ENCODE assay signal across 19 cellular contexts in the genomic region with DNA sequence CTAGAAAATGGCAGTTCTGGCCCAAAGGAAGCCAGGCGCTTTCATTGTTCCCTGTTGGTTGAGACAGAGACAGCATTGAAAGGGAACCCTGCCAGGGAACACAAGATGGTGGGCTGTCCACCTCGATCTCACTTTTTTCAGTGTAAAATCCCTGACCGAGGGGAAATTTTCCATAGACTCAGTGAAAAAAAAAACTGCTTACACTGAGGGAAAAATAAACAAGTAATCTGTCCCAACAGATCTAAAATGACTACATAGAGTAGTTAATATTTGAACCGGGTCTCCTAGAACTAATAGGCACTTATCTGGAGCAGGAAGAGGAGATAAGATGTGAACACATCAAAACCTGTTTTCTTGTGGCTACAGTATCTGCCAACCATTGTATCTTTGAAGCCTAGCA.
DNase-seq lines count a peak whose midpoint lies in the region; ATAC-seq, FAIRE-seq and TF ChIP-seq lines count a peak whose summit lies in the region.
"Had no signal": no experiment of that assay in that cellular context is flagged by ENCODE, and none has a peak within 500 bp of the region (broad histone marks: within the 10 kb centered on the region; RNA-seq: fewer than 3 reads in every experiment).

No MANE protein-coding gene starts in this region.

- H3K36me3 ChIP-seq in pancreas: no peaks in the 10 kb centered on the region
- H3K36me3 ChIP-seq in naive thymus-derived CD4-positive, alpha-beta T cell (ENCODE audit: control insufficient read depth in 2 of 3, insufficient read depth in 3 of 3, low read length in 3 of 3): no peaks in the 10 kb centered on the region

- peaks cover 0 to 13% (median 3%) of the 10 kb centered on the region in 11 donors for H3K9me3 Mint-ChIP-seq in naive thymus-derived CD4-positive, alpha-beta T cell

- intact Hi-C loops in pancreas (cut with DNase I): no loop called here
- intact Hi-C loops in naive thymus-derived CD4-positive, alpha-beta T cell (cut with micrococcal nuclease): no loop called here
- intact Hi-C loops in lower leg skin (cut with DNase I; ENCODE audit: low total_unique reads): no loop called here

- POLR2A ChIA-PET in naive thymus-derived CD4-positive, alpha-beta T cell (lab: Charles Lee): no interaction called here

- CTCF ChIA-PET in naive thymus-derived CD4-positive, alpha-beta T cell (lab: Charles Lee): no interaction called here

- WGBS in pancreas, 2 donors: 32 to 38% methylated on average over 4 of the region's 4 CpGs
- 83 to 88% methylated on average over 4 of the region's 4 CpGs for WGBS in lower leg skin, 2 donors

- H3K27me3 ChIP-seq in pancreas: no peaks in the 10 kb centered on the region
- H3K27me3 ChIP-seq in naive thymus-derived CD4-positive, alpha-beta T cell (ENCODE audit: control insufficient read depth in 2 of 2, insufficient read depth in 2 of 2, low read length in 2 of 2): no peaks in the 10 kb centered on the region

- H3K27ac Mint-ChIP-seq in naive thymus-derived CD4-positive, alpha-beta T cell: no peak overlapping the region
- H3K27ac Mint-ChIP-seq: H9 had no signal

- FAIRE-seq in islet of Langerhans (lab: Jason Lieb, UNC): peak; percentile 90
- no peak for FAIRE-seq in pancreas (lab: Jason Lieb, UNC)
- FAIRE-seq: G401.6 had no signal

- peaks cover 0 to 14% (median 11%) of the 10 kb centered on the region in 3 donors for H3K4me1 ChIP-seq in pancreas
- H3K4me1 ChIP-seq in naive thymus-derived CD4-positive, alpha-beta T cell (ENCODE audit: control insufficient read depth in 2 of 2, insufficient read depth in 2 of 2, low read length in 2 of 2): no peaks in the 10 kb centered on the region

- no peaks in the 10 kb centered on the region for H3K36me3 Mint-ChIP-seq in naive thymus-derived CD4-positive, alpha-beta T cell
- H3K36me3 Mint-ChIP-seq: CD4-positive, CD25-positive, alpha-beta regulatory T cell had no signal

- H3K27me3 Mint-ChIP-seq in naive thymus-derived CD4-positive, alpha-beta T cell: no peaks in the 10 kb centered on the region
- H3K27me3 Mint-ChIP-seq: CD4-positive, CD25-positive, alpha-beta regulatory T cell had no signal

- H3K4me1 Mint-ChIP-seq in naive thymus-derived CD4-positive, alpha-beta T cell: peaks cover 0 to 1% (median 0%) of the 10 kb centered on the region in 7 donors
- H3K4me1 Mint-ChIP-seq: CD4-positive, CD25-positive, alpha-beta regulatory T cell; H9 had no signal

- H3K9me3 ChIP-seq in pancreas: no peaks in the 10 kb centered on the region
- H3K9me3 ChIP-seq in naive thymus-derived CD4-positive, alpha-beta T cell (ENCODE audit: control insufficient read depth in 2 of 3, low read length in 3 of 3): no peaks in the 10 kb centered on the region

- H3K27ac ChIP-seq in pancreas: peak overlapping the region in 1 of 4 donors; percentile 13
- no peak overlapping the region for H3K27ac ChIP-seq in naive thymus-derived CD4-positive, alpha-beta T cell (ENCODE audit: low read depth, low read length)

- DNase-seq in DMS53 treated with DMSO at 0.1 percent for 48 hours (lab: John Stamatoyannopoulos, UW; ENCODE audit: unreplicated experiment) (peak; percentile 19), pancreas (no peak), lower leg skin (ENCODE audit: low spot score in 2 of 2) (no peak)
- no peak for DNase-seq in stimulated activated CD4-positive, alpha-beta T cell treated with anti-CD3 and anti-CD28 coated beads, Interleukin-2, amount 100 ng/mL, for 48 hours
- no peak for DNase-seq in naive thymus-derived CD4-positive, alpha-beta T cell
- DNase-seq in central memory CD4-positive, alpha-beta T cell: no peak
- DNase-seq: CD4-positive, CD25-positive, alpha-beta regulatory T cell; DMS79; H9; KG1; MV-4-11; NCI-H1694 treated with DMSO at 0.1 percent for 48 hours; NCI-H82; OCI-M1; RPMI8226; SIG-M5 had no signal

- H3K4me3 Mint-ChIP-seq in naive thymus-derived CD4-positive, alpha-beta T cell: no peak overlapping the region
- H3K4me3 Mint-ChIP-seq: CD4-positive, CD25-positive, alpha-beta regulatory T cell; H9 had no signal

- TF ChIP-seq CTCF in pancreas (IDR thresholded peaks at IDR 0.05): no peak
- TF ChIP-seq CTCF in lower leg skin (IDR thresholded peaks at IDR 0.05): no peak

- TF ChIP-seq POLR2A in lower leg skin (IDR thresholded peaks at IDR 0.05): no peak

- H3K4me3 ChIP-seq in pancreas (no peak overlapping the region), lower leg skin (ENCODE audit: low read depth, poor library complexity, severe bottlenecking) (no peak overlapping the region)
- no peak overlapping the region for H3K4me3 ChIP-seq in naive thymus-derived CD4-positive, alpha-beta T cell (ENCODE audit: low read length)

- peak; percentile 57 to 89 (median 80) for ATAC-seq in pancreas
- no peak for ATAC-seq in naive thymus-derived CD4-positive, alpha-beta T cell
- ATAC-seq: SK-N-SH treated with all-trans-retinoic acid at 6 μM for 48 hours had no signal
